Comparison of ENCODE assay signal across 36 cellular contexts in the genomic region with DNA sequence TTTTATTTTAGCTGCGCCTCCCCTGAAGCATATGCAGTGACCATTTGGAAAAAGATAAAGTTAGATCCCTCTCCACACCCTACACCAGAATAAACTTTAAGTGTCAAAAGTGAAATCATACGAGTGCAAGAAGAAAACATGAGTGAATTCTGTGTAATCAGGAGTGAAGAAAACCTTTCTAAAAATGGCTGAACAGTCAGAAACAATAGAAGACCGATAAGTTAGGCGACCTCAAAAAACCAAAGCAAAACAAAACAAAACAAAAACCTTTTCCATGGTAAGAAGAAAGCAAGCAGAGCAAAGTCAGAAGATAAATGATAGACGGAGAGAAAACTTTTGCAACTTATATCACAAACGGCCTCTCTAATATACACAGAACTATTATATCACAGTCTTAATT. TPM values are rescaled to one million over a fixed set of nuclear protein-coding genes. Genes with fewer than 3 reads are reported as not detected.
"Had no signal": no experiment of that assay in that cellular context is flagged by ENCODE, and none has a peak within 500 bp of the region (broad histone marks: within the 10 kb centered on the region; RNA-seq: fewer than 3 reads in every experiment).

No MANE protein-coding gene starts in this region.

- H3K9me3 ChIP-seq: adrenal gland, ascending aorta, body of pancreas had no signal

- H3K27me3 ChIP-seq: adrenal gland, body of pancreas, brain microvascular endothelial cell, breast epithelium, cardiac muscle cell had no signal

- H3K4me1 ChIP-seq: adrenal gland, ascending aorta, body of pancreas, breast epithelium had no signal

- ATAC-seq: activated naive CD4-positive, alpha-beta T cell treated with anti-CD3 and anti-CD28 coated beads, Interleukin-2, amount 50 U/mL, for 72 hours; activated naive CD8-positive, alpha-beta T cell treated with anti-CD3 and anti-CD28 coated beads, Interleukin-2, amount 50 U/mL, for 24 hours; activated T-cell treated with anti-CD3 and anti-CD28 coated beads, Interleukin-2, amount 50 U/mL, for 4 hours; activated T-cell treated with anti-CD3 and anti-CD28 coated beads, Interleukin-2, amount 50 U/mL, for 72 hours; activated T-helper 17 cell treated with anti-CD3 and anti-CD28 coated beads, Interleukin-2, amount 50 U/mL, for 72 hours; body of pancreas had no signal

- H3K4me3 ChIP-seq: adrenal gland, ascending aorta, body of pancreas, breast epithelium, cardiac muscle cell had no signal

- DNase-seq: activated effector memory CD4-positive, alpha-beta T cell treated with anti-CD3 and anti-CD28 coated beads, Interleukin-2, amount 50 U/mL, for 16 hours; activated effector memory CD4-positive, alpha-beta T cell treated with Interleukin-2 at 50 U/mL for 16 hours; activated gamma-delta T cell; activated gamma-delta T cell treated with Interleukin-2 at 50 U/mL for 16 hours; activated naive CD4-positive, alpha-beta T cell; activated naive CD4-positive, alpha-beta T cell treated with anti-CD3 and anti-CD28 coated beads for 36 hours; activated naive CD4-positive, alpha-beta T cell treated with anti-CD3 and anti-CD28 coated beads, Interleukin-2, amount 10 ng/mL, durations not matched to agents 7 days and 5 days; activated naive CD4-positive, alpha-beta T cell treated with anti-CD3 and anti-CD28 coated beads, Interleukin-2, amount 50 U/mL, for 16 hours; activated naive CD4-positive, alpha-beta T cell treated with Interleukin-2 at 50 U/mL for 16 hours; activated naive CD8-positive, alpha-beta T cell treated with anti-CD3 and anti-CD28 coated beads for 36 hours; activated naive CD8-positive, alpha-beta T cell treated with anti-CD3 and anti-CD28 coated beads, Interleukin-2, amount 10 ng/mL, durations not matched to agents 7 days and 5 days; activated naive CD8-positive, alpha-beta T cell treated with anti-CD3 and anti-CD28 coated beads, Interleukin-2, amount 50 U/mL, for 24 hours; activated T-cell treated with anti-CD3 and anti-CD28 coated beads, Interleukin-2, amount 50 U/mL, for 4 hours; activated T-cell treated with anti-CD3 and anti-CD28 coated beads, Interleukin-2, amount 50 U/mL, for 48 hours; activated T-cell treated with anti-CD3 and anti-CD28 coated beads, Interleukin-2, amount 50 U/mL, for 72 hours; adrenal gland; amniotic stem cell; amygdala; anterior cingulate cortex; aorta; body of pancreas; brain microvascular endothelial cell; caudate nucleus; central memory CD4-positive, alpha-beta T cell; cerebellar nuclear complex had no signal

- H3K36me3 ChIP-seq: adrenal gland, ascending aorta, brain microvascular endothelial cell, breast epithelium, cardiac muscle cell had no signal

- H3K27ac ChIP-seq: adrenal gland, ascending aorta, body of pancreas, brain microvascular endothelial cell, breast epithelium, cardiac muscle cell had no signal

- FAIRE-seq: astrocyte, bronchial epithelial cell had no signal

RNA-seq across cellular contexts. Expression of a gene that starts 17.5 kb away (rescaled TPM):
- total RNA-seq: activated naive CD4-positive, alpha-beta T cell treated with anti-CD3 and anti-CD28 coated beads for 36 hours; activated naive CD8-positive, alpha-beta T cell treated with anti-CD3 and anti-CD28 coated beads for 36 hours; activated naive CD8-positive, alpha-beta T cell treated with anti-CD3 and anti-CD28 coated beads, Interleukin-2, amount 10 ng/mL, durations not matched to agents 7 days and 5 days; activated T-helper 1 cell treated with anti-CD3 and anti-CD28 coated beads, Interleukin-12 subunit alpha, Interleukin-12 subunit beta, Interleukin-2, Interleukin-4 antibody, amounts not matched to agents 30 ng/mL and 10 ng/mL and 1 ng/mL, durations not matched to agents 14 hours and 24 hours and 36 hours; activated T-helper 17 cell treated with anti-CD3 and anti-CD28 coated beads, Interleukin-2, amount 50 U/mL, for 72 hours; activated T-helper 2 cell treated with anti-CD3 and anti-CD28 coated beads, Interferon-gamma antibody, Interleukin-2, Interleukin-4, amounts not matched to agents 10 μg/mL and 5 μg/mL and 100 μg/mL, durations not matched to agents 14 hours and 24 hours and 36 hours; aorta; ascending aorta; astrocyte; body of pancreas; breast epithelium; bronchial epithelial cell; cardiac septum; chondrocyte had no signal
- polyA plus RNA-seq: aorta, cardiac muscle cell had no signal
